In the genomic region with DNA sequence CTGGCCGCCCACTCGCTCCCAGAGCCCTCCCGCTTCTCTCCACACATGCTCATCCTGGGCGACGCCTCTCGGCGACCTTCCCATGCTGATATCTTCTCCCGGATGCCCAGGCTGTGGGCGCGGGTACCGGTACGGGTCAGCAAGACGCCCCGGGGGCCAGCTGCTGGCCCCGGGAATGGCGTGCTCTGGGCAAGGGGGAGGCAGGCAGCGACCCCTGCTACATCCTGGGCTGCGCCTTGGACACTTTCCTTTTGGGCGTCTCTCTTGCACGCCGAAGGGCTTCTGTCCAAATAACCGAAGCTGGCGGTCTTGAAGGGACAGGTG, we compare ENCODE assay signal across 22 cellular contexts. TPM values are rescaled to one million over a fixed set of nuclear protein-coding genes. Genes with fewer than 3 reads are reported as not detected.
DNase-seq lines count a peak whose midpoint lies in the region; TF ChIP-seq lines count a peak whose summit lies in the region.
"Had no signal": no experiment of that assay in that cellular context is flagged by ENCODE, and none has a peak within 500 bp of the region (broad histone marks: within the 10 kb centered on the region; RNA-seq: fewer than 3 reads in every experiment).

No MANE protein-coding gene starts in this region.

- no peak overlapping the region for H3K4me3 Mint-ChIP-seq in activated CD4-positive, alpha-beta memory T cell treated with anti-CD3 and anti-CD28 coated beads, Interleukin-2, amount 10 ng/mL, durations not matched to agents 7 days and 5 days
- H3K4me3 Mint-ChIP-seq: CD4-positive, alpha-beta T cell had no signal

- WGBS in esophagus muscularis mucosa = 90% methylated on average over 19 of the region's 23 CpGs
- 97% methylated on average over 23 of the region's 23 CpGs; no CpG with 5 or more reads in 1 of the 2 donors for WGBS in transverse colon (ENCODE audit: low coverage in 1 of 2), 2 donors

- H3K4me1 Mint-ChIP-seq in activated CD4-positive, alpha-beta memory T cell treated with anti-CD3 and anti-CD28 coated beads, Interleukin-2, amount 10 ng/mL, durations not matched to agents 7 days and 5 days = no peaks in the 10 kb centered on the region

- POLR2A ChIA-PET in activated CD4-positive, alpha-beta memory T cell treated with anti-CD3 and anti-CD28 coated beads, Interleukin-2, amount 10 ng/mL, durations not matched to agents 7 days and 5 days (lab: Charles Lee) = no interaction called here

- TF ChIP-seq CTCF in left ventricle myocardium inferior (IDR thresholded peaks at IDR 0.05; ENCODE audit: borderline replicate concordance) = no peak
- TF ChIP-seq CTCF in esophagus muscularis mucosa (IDR thresholded peaks at IDR 0.05) = no peak
- TF ChIP-seq CTCF in transverse colon (IDR thresholded peaks at IDR 0.05) = no peak

- peaks cover 19% of the 10 kb centered on the region for H3K36me3 ChIP-seq in left ventricle myocardium inferior
- H3K36me3 ChIP-seq in esophagus muscularis mucosa = peaks cover 0 to 30% (median 21%) of the 10 kb centered on the region in 4 donors
- H3K36me3 ChIP-seq in rectal smooth muscle tissue (ENCODE audit: control insufficient read depth, insufficient read depth, low read length) = no peaks in the 10 kb centered on the region
- no peaks in the 10 kb centered on the region for H3K36me3 ChIP-seq in transverse colon
- H3K36me3 ChIP-seq: HAP-1 had no signal

- CTCF ChIA-PET in activated CD4-positive, alpha-beta memory T cell treated with anti-CD3 and anti-CD28 coated beads, Interleukin-2, amount 10 ng/mL, durations not matched to agents 7 days and 5 days (lab: Charles Lee) = interaction anchor here (0.9 kb wide), 1 partner anchor 138 kb away, joined by 3 read pairs; no protein-coding TSS in a partner anchor

- H3K36me3 Mint-ChIP-seq in activated CD4-positive, alpha-beta memory T cell treated with anti-CD3 and anti-CD28 coated beads, Interleukin-2, amount 10 ng/mL, durations not matched to agents 7 days and 5 days (ENCODE audit: low read depth) = no peaks in the 10 kb centered on the region

- TF ChIP-seq EP300 in esophagus muscularis mucosa (IDR thresholded peaks at IDR 0.05) = no peak
- no peak for TF ChIP-seq EP300 in transverse colon (IDR thresholded peaks at IDR 0.05; ENCODE audit: low read depth)

- no peaks in the 10 kb centered on the region for H3K9me3 ChIP-seq in left ventricle myocardium inferior (replicated peaks)
- H3K9me3 ChIP-seq in esophagus muscularis mucosa = no peaks in the 10 kb centered on the region
- no peaks in the 10 kb centered on the region for H3K9me3 ChIP-seq in transverse colon
- H3K9me3 ChIP-seq: HAP-1, MG63, Peyer's patch had no signal

- DNase-seq in left ventricle myocardium inferior = no peak
- no peak for DNase-seq in cardiac septum (ENCODE audit: low spot score)
- DNase-seq in esophagus muscularis mucosa (ENCODE audit: extremely low spot score) = no peak
- no peak for DNase-seq in transverse colon
- DNase-seq in activated CD4-positive, alpha-beta memory T cell treated with anti-CD3 and anti-CD28 coated beads, Interleukin-2, amount 10 ng/mL, durations not matched to agents 7 days and 5 days = no peak
- no peak for DNase-seq in mucosa of gallbladder (ENCODE audit: low spot score)
- DNase-seq in caudate nucleus (lab: John Stamatoyannopoulos, UW) = no peak
- DNase-seq: 8988T; Calu3; CD4-positive, alpha-beta T cell; GF-D8; Karpas-422; MG63; NCI-H1048; NCI-H1436; NCI-H2029; NCI-H446; NK-92 treated with Interleukin-12 subunit alpha and Interleukin-12 subunit beta, amount 100 ng/mL, for 24 hours; Peyer's patch had no signal

- H3K4me3 ChIP-seq in left ventricle myocardium inferior (no peak overlapping the region), esophagus muscularis mucosa (no peak overlapping the region), rectal smooth muscle tissue (ENCODE audit: low read length) (no peak overlapping the region), transverse colon (no peak overlapping the region)
- H3K4me3 ChIP-seq: HAP-1, MG63, Peyer's patch had no signal

- no peaks in the 10 kb centered on the region for H3K9me3 Mint-ChIP-seq in activated CD4-positive, alpha-beta memory T cell treated with anti-CD3 and anti-CD28 coated beads, Interleukin-2, amount 10 ng/mL, durations not matched to agents 7 days and 5 days
- H3K9me3 Mint-ChIP-seq: CD4-positive, alpha-beta T cell had no signal

- TF ChIP-seq POLR2A in esophagus muscularis mucosa (IDR thresholded peaks at IDR 0.05; ENCODE audit: low read depth) (no peak), transverse colon (IDR thresholded peaks at IDR 0.05) (no peak)

- no peak overlapping the region for H3K9ac ChIP-seq in rectal smooth muscle tissue (ENCODE audit: low read length)

- in situ Hi-C loops in transverse colon (cut with MboI; ENCODE audit: low pct_ligation_motif_present in 1 of 4, low pct_unique_long_range_greater_than_20kb in 1 of 4, low sequenced_read_pairs in 3 of 4) = no loop called here

- intact Hi-C loops in left ventricle myocardium inferior (cut with micrococcal nuclease) (no loop called here), cardiac septum (cut with DNase I) (loop anchor here (5.0 kb wide), 1 partner anchor 37 kb away; no protein-coding TSS in a partner anchor), esophagus muscularis mucosa (cut with DNase I) (no loop called here), transverse colon (cut with DNase I; ENCODE audit: low total_unique reads) (no loop called here)

- peaks cover 2% of the 10 kb centered on the region for H3K27me3 Mint-ChIP-seq in activated CD4-positive, alpha-beta memory T cell treated with anti-CD3 and anti-CD28 coated beads, Interleukin-2, amount 10 ng/mL, durations not matched to agents 7 days and 5 days

- H3K4me1 ChIP-seq in left ventricle myocardium inferior = peaks cover 88% of the 10 kb centered on the region
- H3K4me1 ChIP-seq in esophagus muscularis mucosa = peaks cover 85 to 96% (median 92%) of the 10 kb centered on the region in 4 donors
- peaks cover 48% of the 10 kb centered on the region for H3K4me1 ChIP-seq in rectal smooth muscle tissue (ENCODE audit: control insufficient read depth, insufficient read depth, low read length)
- H3K4me1 ChIP-seq in transverse colon = peaks cover 28 to 61% (median 34%) of the 10 kb centered on the region in 4 donors
- H3K4me1 ChIP-seq: HAP-1 had no signal

- peak overlapping the region; percentile 28 for H3K27ac ChIP-seq in left ventricle myocardium inferior (replicated peaks)
- H3K27ac ChIP-seq in esophagus muscularis mucosa (replicated peaks in 1 of 4) = peak overlapping the region; percentile 90 to 97 (median 93)
- H3K27ac ChIP-seq in rectal smooth muscle tissue (ENCODE audit: low read depth, low read length) = peak overlapping the region; percentile 71
- peak overlapping the region; percentile 63 to 93 (median 65) for H3K27ac ChIP-seq in transverse colon
- no peak overlapping the region for H3K27ac ChIP-seq in caudate nucleus (ENCODE audit: low read depth, low read length)
- H3K27ac ChIP-seq: HL-60 had no signal

- no peaks in the 10 kb centered on the region for H3K27me3 ChIP-seq in left ventricle myocardium inferior (ENCODE audit: low read depth)
- H3K27me3 ChIP-seq in esophagus muscularis mucosa = no peaks in the 10 kb centered on the region
- no peaks in the 10 kb centered on the region for H3K27me3 ChIP-seq in rectal smooth muscle tissue (ENCODE audit: control insufficient read depth, insufficient read depth, low read length)
- H3K27me3 ChIP-seq in transverse colon = no peaks in the 10 kb centered on the region
- H3K27me3 ChIP-seq: MG63, Peyer's patch had no signal

- H3K27ac Mint-ChIP-seq in activated CD4-positive, alpha-beta memory T cell treated with anti-CD3 and anti-CD28 coated beads, Interleukin-2, amount 10 ng/mL, durations not matched to agents 7 days and 5 days = no peak overlapping the region
- H3K27ac Mint-ChIP-seq: CD4-positive, alpha-beta T cell had no signal

RNA-seq across cellular contexts. Expression of a gene that starts 48.1 kb away (rescaled TPM):
- 597 TPM for total RNA-seq in left ventricle myocardium inferior
- total RNA-seq in cardiac septum = 462 TPM
- 1,000 to 10,000 TPM in 1 of 4 donors, 100 to 1,000 TPM in 3; 665 to 1,629 (median 791) TPM for total RNA-seq in esophagus muscularis mucosa
- 100 to 1,000 TPM; 462 to 843 (median 770) TPM for total RNA-seq in transverse colon
- total RNA-seq in activated CD4-positive, alpha-beta memory T cell treated with anti-CD3 and anti-CD28 coated beads, Interleukin-2, amount 10 ng/mL, durations not matched to agents 7 days and 5 days = 100 to 1,000 TPM; 817 to 856 TPM
- total RNA-seq in mucosa of gallbladder = 513 TPM

RNA-seq across cellular contexts. Expression of a gene that starts 48.2 kb away (rescaled TPM):
- total RNA-seq in left ventricle myocardium inferior (4.1 TPM), cardiac septum (3.0 TPM), esophagus muscularis mucosa (1 to 10 TPM; 2.2 to 5.4 (median 3.1) TPM), transverse colon (10 to 100 TPM; 11.7 to 19.7 (median 14.3) TPM), mucosa of gallbladder (7.1 TPM)
- 10 to 100 TPM; 17.8 to 22.4 TPM for total RNA-seq in activated CD4-positive, alpha-beta memory T cell treated with anti-CD3 and anti-CD28 coated beads, Interleukin-2, amount 10 ng/mL, durations not matched to agents 7 days and 5 days
